In the genomic region with DNA sequence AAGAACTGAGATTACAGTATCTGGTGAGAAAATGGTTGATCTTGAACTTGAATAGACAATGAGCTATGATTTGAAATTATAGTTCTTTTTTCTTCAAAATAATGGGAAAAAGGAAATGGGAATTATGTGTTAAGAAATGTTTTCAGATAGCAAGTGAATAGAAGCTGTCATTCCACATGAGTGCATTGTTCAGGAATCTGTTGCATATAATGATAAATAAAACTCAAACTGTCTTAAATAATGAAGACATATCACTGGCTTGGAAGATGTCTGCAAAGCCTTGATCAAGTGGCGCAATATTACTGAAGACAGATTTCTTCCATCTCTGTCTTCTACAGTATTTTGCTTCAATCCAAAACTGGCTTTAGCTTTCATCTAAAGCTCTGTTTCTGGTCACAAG, we compare ENCODE assay signal across 8 cellular contexts.
"Had no signal": no experiment of that assay in that cellular context is flagged by ENCODE, and none has a peak within 500 bp of the region (broad histone marks: within the 10 kb centered on the region; RNA-seq: fewer than 3 reads in every experiment).

No MANE protein-coding gene starts in this region.

- H3K4me3 ChIP-seq: GM12878 had no signal

- ATAC-seq: GM12878 had no signal

- DNase-seq: GDM1, GF-D8 had no signal

- FAIRE-seq: G401.6, GM12878, GM12891, GM12892, GM18507, GM19239 had no signal
